Comparison of ENCODE assay signal across 7 cellular contexts in the genomic region with DNA sequence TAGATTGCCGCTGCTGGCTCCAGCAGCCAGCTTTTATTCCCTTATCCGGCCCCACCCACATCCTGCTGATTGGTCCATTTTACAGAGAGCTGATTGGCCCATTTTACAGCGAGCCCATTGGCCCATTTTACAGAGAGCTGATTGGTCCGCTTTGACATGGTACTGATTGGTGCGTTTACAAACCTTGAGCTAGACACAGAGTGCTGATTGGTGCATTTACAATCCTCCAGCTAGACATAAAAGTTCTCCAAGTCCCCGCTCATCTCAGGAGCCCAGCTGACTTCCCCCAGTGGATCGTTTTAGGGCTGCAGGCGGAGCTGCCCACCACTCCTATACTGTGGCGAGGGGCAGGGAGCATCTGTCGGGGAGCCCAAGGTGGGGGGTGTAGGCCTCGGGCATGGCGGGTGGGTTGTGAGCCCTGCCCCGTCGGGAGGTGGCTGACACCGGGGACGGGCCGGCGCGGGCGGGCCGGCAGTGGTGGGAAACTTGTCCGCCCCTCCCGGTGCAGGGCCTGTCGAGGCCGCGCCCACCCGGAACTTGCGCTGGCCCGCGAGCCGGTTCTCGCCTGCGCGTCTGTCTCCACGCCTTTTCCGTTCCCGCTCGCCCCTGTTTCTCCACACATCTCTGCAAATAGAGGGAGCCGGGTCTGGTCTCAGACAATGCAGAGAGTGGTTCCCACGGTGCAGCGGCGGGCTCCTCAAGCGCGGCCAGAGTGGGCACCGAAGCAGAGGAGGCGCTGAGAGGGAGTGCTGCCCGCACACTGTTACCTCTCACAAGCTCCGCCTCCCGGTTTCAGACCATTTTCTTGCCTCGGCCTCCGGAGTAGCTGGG.
DNase-seq lines count a peak whose midpoint lies in the region; ATAC-seq lines count a peak whose summit lies in the region.

No MANE protein-coding gene starts in this region.

- H3K4me3 ChIP-seq in mononuclear cell (ENCODE audit: low read length) (peak overlapping the region; percentile 43), subcutaneous abdominal adipose tissue (ENCODE audit: low read depth in 1 of 5, low read length in 5 of 5) (peak overlapping the region; percentile 31 to 75 (median 63))

- H3K9me3 ChIP-seq in mononuclear cell (ENCODE audit: low read depth, low read length) (no peaks in the 10 kb centered on the region), subcutaneous abdominal adipose tissue (ENCODE audit: control insufficient read depth in 5 of 5, low read length in 5 of 5) (no peaks in the 10 kb centered on the region)

- ATAC-seq in central memory CD8-positive, alpha-beta T cell (replicated peaks; ENCODE audit: extremely low read depth, poor library complexity, severe bottlenecking) = peak; percentile 61
- ATAC-seq in HG03135 (IDR thresholded peaks at IDR 0.05; ENCODE audit: unreplicated experiment) = no peak

- no peaks in the 10 kb centered on the region for H3K27me3 Mint-ChIP-seq in central memory CD8-positive, alpha-beta T cell

- H3K36me3 Mint-ChIP-seq in central memory CD8-positive, alpha-beta T cell (ENCODE audit: insufficient read depth) = peaks cover 4% of the 10 kb centered on the region

- no peaks in the 10 kb centered on the region for H3K9me3 Mint-ChIP-seq in central memory CD8-positive, alpha-beta T cell

- H3K4me3 Mint-ChIP-seq in central memory CD8-positive, alpha-beta T cell = peak overlapping the region; percentile 76

- peaks cover 16% of the 10 kb centered on the region for H3K4me1 Mint-ChIP-seq in central memory CD8-positive, alpha-beta T cell

- peak overlapping the region; percentile 47 for H3K27ac Mint-ChIP-seq in central memory CD8-positive, alpha-beta T cell (ENCODE audit: low read depth)

- H3K36me3 ChIP-seq in subcutaneous abdominal adipose tissue (ENCODE audit: control insufficient read depth in 5 of 5, insufficient read depth in 5 of 5, low read length in 5 of 5) = no peaks in the 10 kb centered on the region

- peak overlapping the region in 1 of 5 donors; percentile 21 for H3K9ac ChIP-seq in subcutaneous abdominal adipose tissue (ENCODE audit: low read length in 5 of 5)

- H3K27ac ChIP-seq in subcutaneous abdominal adipose tissue (ENCODE audit: low read depth, low read length) = no peak overlapping the region

- H3K27me3 ChIP-seq in mononuclear cell (ENCODE audit: insufficient read depth, low read length) = peaks cover 9% of the 10 kb centered on the region
- peaks cover 0 to 4% (median 0%) of the 10 kb centered on the region in 5 donors for H3K27me3 ChIP-seq in subcutaneous abdominal adipose tissue (ENCODE audit: control insufficient read depth in 5 of 5, insufficient read depth in 4 of 5, low read length in 5 of 5)

- no peaks in the 10 kb centered on the region for H3K4me1 ChIP-seq in mononuclear cell (ENCODE audit: insufficient read depth, low read length)
- peaks cover 0 to 6% (median 3%) of the 10 kb centered on the region in 5 donors for H3K4me1 ChIP-seq in subcutaneous abdominal adipose tissue (ENCODE audit: control insufficient read depth in 5 of 5, insufficient read depth in 5 of 5, low read length in 5 of 5)

- peak; percentile 1 to 57 (median 8) for DNase-seq in T-helper 2 cell
- DNase-seq in central memory CD8-positive, alpha-beta T cell (ENCODE audit: low spot score in 2 of 2) = peak; percentile 25 to 34
- DNase-seq in germinal center (ENCODE audit: low spot score) = no peak
- DNase-seq in GDM1 (lab: John Stamatoyannopoulos, UW) = no peak

Comparison
In these comparisons a context has a peak if more than half of its experiments do, and no peak if none do; other contexts are left out.
1. DNase-seq: peak in T-helper 2 cell (5 of 5) and central memory CD8-positive, alpha-beta T cell (2 of 2); none in germinal center (single experiment) and GDM1 (single experiment).